Comparison of ENCODE assay signal across 29 cellular contexts in genomic region chr13:31114641-31115040, GRCh38.
"Had no signal": no experiment of that assay in that cellular context is flagged by ENCODE, and none has a peak within 500 bp of the region (broad histone marks: within the 10 kb centered on the region; RNA-seq: fewer than 3 reads in every experiment).

No MANE protein-coding gene starts in this region.

- H3K4me1 ChIP-seq: parathyroid adenoma, psoas muscle, right lobe of liver, sigmoid colon, stomach, thyroid gland, tibial nerve, upper lobe of left lung had no signal

- H3K9ac ChIP-seq: parathyroid adenoma had no signal

- H3K27ac ChIP-seq: neutrophil, ovary, parathyroid adenoma, psoas muscle, right lobe of liver, sigmoid colon, stomach, thoracic aorta, thyroid gland, tibial nerve, upper lobe of left lung had no signal

- H3K4me3 Mint-ChIP-seq: naive thymus-derived CD8-positive, alpha-beta T cell; natural killer cell treated with Interleukin-12 subunit alpha and Interleukin-12 subunit beta and Interleukin-15 and Interleukin-18, amount 100 ng/mL, for 72 hours; nephron progenitor cell; neural crest cell; stimulated activated effector memory CD8-positive, alpha-beta T cell treated with anti-CD3 and anti-CD28 coated beads, Interleukin-12 subunit alpha, Interleukin-12 subunit beta, amount 100 ng/mL, for 72 hours; stimulated activated naive B cell treated with anti-CD40 and anti-IgM and Interleukin-4, amounts not matched to agents 10 μg/mL and 1 μg/mL and 100 μg/mL, for 72 hours; stimulated activated naive CD8-positive, alpha-beta T cell treated with anti-CD3 and anti-CD28 coated beads, Interleukin-15, Interleukin-2, amounts not matched to agents 100 ng/mL and 50 ng/mL, for 24 hours had no signal

- H3K27ac Mint-ChIP-seq: naive thymus-derived CD8-positive, alpha-beta T cell; natural killer cell treated with Interleukin-12 subunit alpha and Interleukin-12 subunit beta and Interleukin-15 and Interleukin-18, amount 100 ng/mL, for 72 hours; nephron progenitor cell; progenitor cell of endocrine pancreas; stimulated activated effector memory CD8-positive, alpha-beta T cell treated with anti-CD3 and anti-CD28 coated beads, Interleukin-12 subunit alpha, Interleukin-12 subunit beta, amount 100 ng/mL, for 72 hours; stimulated activated naive B cell treated with anti-CD40 and anti-IgM and Interleukin-4, amounts not matched to agents 10 μg/mL and 1 μg/mL and 100 μg/mL, for 72 hours; stimulated activated naive CD8-positive, alpha-beta T cell treated with anti-CD3 and anti-CD28 coated beads, Interleukin-15, Interleukin-2, amounts not matched to agents 100 ng/mL and 50 ng/mL, for 24 hours had no signal

- H3K27me3 ChIP-seq: ovary, right lobe of liver, sigmoid colon, thyroid gland, tibial nerve, upper lobe of left lung had no signal

- H3K4me1 Mint-ChIP-seq: neural crest cell; stimulated activated naive B cell treated with anti-CD40 and anti-IgM and Interleukin-4, amounts not matched to agents 10 μg/mL and 1 μg/mL and 100 μg/mL, for 72 hours had no signal

- H3K36me3 ChIP-seq: neutrophil, ovary, right lobe of liver, sigmoid colon, stomach, thoracic aorta, thyroid gland, tibial nerve, upper lobe of left lung had no signal

- H3K36me3 Mint-ChIP-seq: naive thymus-derived CD8-positive, alpha-beta T cell; natural killer cell treated with Interleukin-12 subunit alpha and Interleukin-12 subunit beta and Interleukin-15 and Interleukin-18, amount 100 ng/mL, for 72 hours; stimulated activated effector memory CD8-positive, alpha-beta T cell treated with anti-CD3 and anti-CD28 coated beads, Interleukin-12 subunit alpha, Interleukin-12 subunit beta, amount 100 ng/mL, for 72 hours; stimulated activated naive B cell treated with anti-CD40 and anti-IgM and Interleukin-4, amounts not matched to agents 10 μg/mL and 1 μg/mL and 100 μg/mL, for 72 hours had no signal

- DNase-seq: naive thymus-derived CD8-positive, alpha-beta T cell; nephron progenitor cell; nucleus accumbens; ovary; posterior cingulate gyrus; psoas muscle; right cardiac atrium; right lobe of liver; sigmoid colon; small intestine; stimulated activated CD4-positive, alpha-beta T cell treated with anti-CD3 and anti-CD28 coated beads, Interleukin-15, amount 100 ng/mL, for 24 hours; stimulated activated CD4-positive, alpha-beta T cell treated with anti-CD3 and anti-CD28 coated beads, Interleukin-2, amount 100 ng/mL, for 24 hours; stimulated activated CD4-positive, alpha-beta T cell treated with anti-CD3 and anti-CD28 coated beads, Interleukin-2, amount 100 ng/mL, for 48 hours; stimulated activated CD4-positive, alpha-beta T cell treated with anti-CD3 and anti-CD28 coated beads, Interleukin-4, amount 100 ng/mL, for 24 hours; stimulated activated naive B cell treated with anti-CD40 and anti-IgM and Interleukin-4, amounts not matched to agents 10 μg/mL and 1 μg/mL and 100 μg/mL, for 72 hours; stimulated activated naive CD4-positive, alpha-beta T cell treated with Interleukin-2 at 50 U/mL for 16 hours; stomach; thyroid gland; trophoblast cell; upper lobe of left lung had no signal

- H3K9me3 ChIP-seq: neutrophil, ovary, psoas muscle, right lobe of liver, sigmoid colon, stomach, thoracic aorta, thyroid gland, tibial nerve, upper lobe of left lung had no signal

- H3K4me3 ChIP-seq: ovary, psoas muscle, right lobe of liver, sigmoid colon, stomach, thoracic aorta, thyroid gland, tibial nerve, upper lobe of left lung had no signal

- H3K9me3 Mint-ChIP-seq: naive thymus-derived CD8-positive, alpha-beta T cell; natural killer cell treated with Interleukin-12 subunit alpha and Interleukin-12 subunit beta and Interleukin-15 and Interleukin-18, amount 100 ng/mL, for 72 hours; neural crest cell; stimulated activated effector memory CD8-positive, alpha-beta T cell treated with anti-CD3 and anti-CD28 coated beads, Interleukin-12 subunit alpha, Interleukin-12 subunit beta, amount 100 ng/mL, for 72 hours; stimulated activated naive B cell treated with anti-CD40 and anti-IgM and Interleukin-4, amounts not matched to agents 10 μg/mL and 1 μg/mL and 100 μg/mL, for 72 hours; stimulated activated naive CD8-positive, alpha-beta T cell treated with anti-CD3 and anti-CD28 coated beads, Interleukin-15, Interleukin-2, amounts not matched to agents 100 ng/mL and 50 ng/mL, for 24 hours had no signal
